7 cellular contexts compared by ENCODE assay signal in the genomic region with DNA sequence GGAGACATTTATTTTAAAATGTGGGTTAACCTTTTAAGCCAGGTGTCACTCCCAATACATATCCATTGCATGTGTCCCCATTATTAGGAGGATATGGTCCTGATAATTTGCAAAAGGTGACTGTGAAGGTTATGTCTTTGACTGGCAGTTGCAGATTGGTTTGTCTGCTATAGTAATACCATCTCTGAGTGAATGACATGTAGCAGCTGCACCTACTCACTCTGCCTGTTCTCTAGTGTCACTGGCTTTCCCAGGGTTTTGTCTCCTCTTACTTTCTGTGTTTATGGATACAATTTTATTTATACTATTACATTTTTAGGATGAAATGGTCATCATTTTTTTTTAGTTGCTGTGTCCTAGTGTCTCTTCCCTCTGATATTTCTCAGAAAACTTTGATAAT.
"Had no signal": no experiment of that assay in that cellular context is flagged by ENCODE, and none has a peak within 500 bp of the region (broad histone marks: within the 10 kb centered on the region; RNA-seq: fewer than 3 reads in every experiment).

No MANE protein-coding gene starts in this region.

- H2AFZ ChIP-seq: GM23248 had no signal

- H3K9ac ChIP-seq: GM23248 had no signal

- H3K4me3 ChIP-seq: GM23248, K562 had no signal

- DNase-seq: GM23248, GOT3, H9, HFFc6, IMR-90 had no signal

- H3K27ac ChIP-seq: GM23248 had no signal

- ATAC-seq: HCT116, K562 had no signal
